Comparison of ENCODE assay signal across 14 cellular contexts in genomic region chr3:12833226-12834161, GRCh38. TPM values are rescaled to one million over a fixed set of nuclear protein-coding genes. Genes with fewer than 3 reads are reported as not detected.
DNase-seq lines count a peak whose midpoint lies in the region; ATAC-seq, FAIRE-seq and TF ChIP-seq lines count a peak whose summit lies in the region.
"Had no signal": no experiment of that assay in that cellular context is flagged by ENCODE, and none has a peak within 500 bp of the region (broad histone marks: within the 10 kb centered on the region; RNA-seq: fewer than 3 reads in every experiment).

No MANE protein-coding gene starts in this region.

- no peaks in the 10 kb centered on the region for H3K27me3 Mint-ChIP-seq in endodermal cell (ENCODE audit: insufficient read depth)
- no peaks in the 10 kb centered on the region for H3K27me3 Mint-ChIP-seq in type B pancreatic cell

- ATAC-seq in HepG2 (no peak), right lobe of liver (no peak), HG02588 (IDR thresholded peaks at IDR 0.05; ENCODE audit: unreplicated experiment) (no peak), HG03354 (IDR thresholded peaks at IDR 0.05; ENCODE audit: poor library complexity, severe bottlenecking, unreplicated experiment) (no peak)

- no peak overlapping the region for H2AK5ac ChIP-seq in neuronal stem cell (ENCODE audit: low read depth, low read length)

- TF ChIP-seq CTCF in HepG2 (CRISPR knock-in tag; IDR thresholded peaks at IDR 0.05), result no peak
- TF ChIP-seq CTCF in right lobe of liver (IDR thresholded peaks at IDR 0.05), result no peak
- TF ChIP-seq CTCF in endodermal cell (conservative IDR thresholded peaks at IDR 0.05), result no peak
- no peak for TF ChIP-seq CTCF in type B pancreatic cell (conservative IDR thresholded peaks at IDR 0.05)

- no peak for DNase-seq in HepG2 (ENCODE audit: low spot score)
- no peak for DNase-seq in right lobe of liver
- peak; percentile 28 to 62 for DNase-seq in NCI-H526 (lab: John Stamatoyannopoulos, UW)
- DNase-seq in endodermal cell, result peak; percentile 69
- DNase-seq in type B pancreatic cell (ENCODE audit: extremely low spot score, unreplicated experiment), result no peak
- no peak for DNase-seq in neuronal stem cell (ENCODE audit: low spot score)
- DNase-seq: islet precursor cell; stimulated activated CD8-positive, alpha-beta memory T cell treated with anti-CD3 and anti-CD28 coated beads, Interleukin-4, amount 100 ng/mL, for 48 hours had no signal

- FAIRE-seq in HepG2 (lab: Jason Lieb, UNC), result no peak

- intact Hi-C loops in HepG2 (cut with micrococcal nuclease; ENCODE audit: unreplicated experiment) (no loop called here), right lobe of liver (cut with DNase I) (no loop called here)

- H3K27ac ChIP-seq in HepG2 (ENCODE audit: extremely low read length, insufficient read depth, low read length) (no peak overlapping the region), right lobe of liver (no peak overlapping the region), endodermal cell (ENCODE audit: low read depth, low read length) (no peak overlapping the region), neuronal stem cell (replicated peaks; ENCODE audit: low read length) (no peak overlapping the region)
- H3K27ac ChIP-seq: esophagus muscularis mucosa, vagina had no signal

- H3K4me3 ChIP-seq in HepG2 (replicated peaks in 1 of 3; ENCODE audit: insufficient read depth in 1 of 3, low read depth in 2 of 3, low read length in 3 of 3) (no peak overlapping the region), right lobe of liver (no peak overlapping the region), endodermal cell (ENCODE audit: low read length) (no peak overlapping the region), neuronal stem cell (ENCODE audit: low read length in 2 of 2) (no peak overlapping the region)
- H3K4me3 ChIP-seq: esophagus muscularis mucosa, neural progenitor cell, vagina had no signal

- H2BK120ac ChIP-seq in neuronal stem cell (ENCODE audit: low read depth, low read length), result no peak overlapping the region

- peaks cover 22% of the 10 kb centered on the region for H3K4me1 ChIP-seq in HepG2 (ENCODE audit: insufficient read depth, low read length)
- H3K4me1 ChIP-seq in right lobe of liver, result peaks cover 0 to 7% (median 3%) of the 10 kb centered on the region in 4 donors
- no peaks in the 10 kb centered on the region for H3K4me1 ChIP-seq in endodermal cell (ENCODE audit: control insufficient read depth, insufficient read depth, low read length)
- peaks cover 2% of the 10 kb centered on the region in 2 donors for H3K4me1 ChIP-seq in neuronal stem cell (ENCODE audit: control insufficient read depth in 2 of 2, insufficient read depth in 1 of 2, low read depth in 1 of 2, low read length in 2 of 2)

- TF ChIP-seq RAD21 in HepG2 (CRISPR knock-in tag; IDR thresholded peaks at IDR 0.05), result no peak

- no peak overlapping the region for H3K23ac ChIP-seq in neuronal stem cell (ENCODE audit: low read depth, low read length, poor library complexity)

- no peak overlapping the region for H3K4ac ChIP-seq in neuronal stem cell (ENCODE audit: low read length)

- TF ChIP-seq EP300 in HepG2 (IDR thresholded peaks at IDR 0.05; ENCODE audit: low read depth in 2 of 2, low read length in 2 of 2) (no peak), HepG2 (CRISPR knock-in tag; IDR thresholded peaks at IDR 0.05; ENCODE audit: borderline replicate concordance) (no peak)

- POLR2A ChIA-PET in HepG2 (lab: Yijun Ruan, JAX), result interaction anchor here (1.1 to 3.2 kb wide), 5 partner anchors 8 to 23 kb away, joined by 3 to 17 read pairs (median 6); partner anchors contain the start of gene RPL32

- TF ChIP-seq POLR2A in HepG2 (IDR thresholded peaks at IDR 0.05; ENCODE audit: insufficient read depth in 1 of 2, low read depth in 2 of 2, low read length in 2 of 2), result peak in 1 of 2 experiments; percentile 25; a peak in 3 of 4 replicates
- no peak for TF ChIP-seq POLR2A in right lobe of liver (IDR thresholded peaks at IDR 0.05)

- peaks cover 12% of the 10 kb centered on the region for H3K79me2 ChIP-seq in HepG2 (ENCODE audit: insufficient read depth, low read length)

- H2BK12ac ChIP-seq in neuronal stem cell (ENCODE audit: low read length), result no peak overlapping the region

- H3K79me1 ChIP-seq in neuronal stem cell (ENCODE audit: low read depth, low read length), result no peaks in the 10 kb centered on the region

- BruUV-seq in HepG2 (replicated peaks; lab: Mats Ljungman, UMichigan), result no TSS peak

- H2AFZ ChIP-seq in HepG2 (ENCODE audit: low read length), result no peak overlapping the region
- H2AFZ ChIP-seq in neuronal stem cell (ENCODE audit: low read length), result no peak overlapping the region
- H2AFZ ChIP-seq: neural progenitor cell had no signal

- H3K27me3 ChIP-seq in HepG2 (ENCODE audit: control insufficient read depth in 1 of 2, insufficient read depth in 2 of 2, low read length in 2 of 2) (no peaks in the 10 kb centered on the region), right lobe of liver (no peaks in the 10 kb centered on the region), endodermal cell (ENCODE audit: control insufficient read depth, insufficient read depth, low read length, poor library complexity, severe bottlenecking) (no peaks in the 10 kb centered on the region), neuronal stem cell (ENCODE audit: control insufficient read depth in 3 of 3, insufficient read depth in 3 of 3, low read depth in 1 of 3, low read length in 3 of 3) (no peaks in the 10 kb centered on the region)
- H3K27me3 ChIP-seq: esophagus muscularis mucosa, neural progenitor cell, vagina had no signal

- peaks cover 26 to 69% of the 10 kb centered on the region in 2 experiments for H3K36me3 ChIP-seq in HepG2 (replicated peaks in 1 of 2; ENCODE audit: control insufficient read depth in 1 of 2, insufficient read depth in 2 of 2, low read length in 2 of 2)
- H3K36me3 ChIP-seq in right lobe of liver, result peaks cover 7 to 68% (median 30%) of the 10 kb centered on the region in 4 donors
- H3K36me3 ChIP-seq in endodermal cell (ENCODE audit: control insufficient read depth, insufficient read depth, low read length), result peaks cover 72% of the 10 kb centered on the region
- H3K36me3 ChIP-seq in neuronal stem cell (replicated peaks in 1 of 2; ENCODE audit: control insufficient read depth in 2 of 2, insufficient read depth in 2 of 2, low read length in 2 of 2), result peaks cover 68 to 90% of the 10 kb centered on the region in 2 donors

- CTCF ChIA-PET in HepG2 (lab: Yijun Ruan, JAX; ENCODE audit: low intra/inter-chr PET ratio, low total read pairs), result no interaction called here

- no peak overlapping the region for H3K18ac ChIP-seq in neuronal stem cell (ENCODE audit: low read length)

- H2BK5ac ChIP-seq in neuronal stem cell (ENCODE audit: low read length), result no peak overlapping the region

- H3K4me1 Mint-ChIP-seq in endodermal cell (peaks cover 15% of the 10 kb centered on the region), type B pancreatic cell (ENCODE audit: unreplicated experiment) (peaks cover 16% of the 10 kb centered on the region)

- H3K9me3 Mint-ChIP-seq in endodermal cell, result no peaks in the 10 kb centered on the region
- no peaks in the 10 kb centered on the region for H3K9me3 Mint-ChIP-seq in type B pancreatic cell
- H3K9me3 Mint-ChIP-seq: neural progenitor cell had no signal

- WGBS in HepG2 (ENCODE audit: low lambda C conversion rate), result 88% methylated on average over 12 of the region's 13 CpGs
- 92% methylated on average over 8 of the region's 13 CpGs for WGBS in right lobe of liver (ENCODE audit: insufficient coverage, low coverage, low lambda C conversion rate, missing lambda C conversion rate)
- WGBS in endodermal cell (ENCODE audit: insufficient coverage in 1 of 2, insufficient read length in 1 of 2), 2 experiments, result 87 to 89% methylated on average over 11 to 13 of the region's 13 CpGs
- WGBS in neuronal stem cell (ENCODE audit: extremely low coverage in 2 of 2, insufficient read length in 2 of 2, insufficient replicate concordance in 1 of 2), 2 donors, result no CpG with 5 or more reads among the region's 13 CpGs

- no peak overlapping the region for H4K8ac ChIP-seq in neuronal stem cell (ENCODE audit: low read depth, low read length)

- no peak overlapping the region for H3K14ac ChIP-seq in neuronal stem cell (ENCODE audit: low read length)

- in situ Hi-C loops in HepG2 (cut with HindIII; ENCODE audit: extremely low pct_ligation_motif_present, low pct_unique_long_range_greater_than_20kb), result no loop called here

- peaks cover 22% of the 10 kb centered on the region for H4K20me1 ChIP-seq in HepG2 (ENCODE audit: insufficient read depth, low read length)

- H3K27ac Mint-ChIP-seq in endodermal cell (peak overlapping the region; percentile 31), type B pancreatic cell (peak overlapping the region; percentile 63)
- H3K27ac Mint-ChIP-seq: neural progenitor cell had no signal

- no peak overlapping the region for H4K91ac ChIP-seq in neuronal stem cell (ENCODE audit: low read depth, low read length, poor library complexity)

- no peak overlapping the region for H2BK15ac ChIP-seq in neuronal stem cell (ENCODE audit: low read length)

- peaks cover 65% of the 10 kb centered on the region for H3K36me3 Mint-ChIP-seq in endodermal cell (ENCODE audit: low read depth)
- peaks cover 29% of the 10 kb centered on the region for H3K36me3 Mint-ChIP-seq in type B pancreatic cell

- H3K4me3 Mint-ChIP-seq in endodermal cell (no peak overlapping the region), type B pancreatic cell (no peak overlapping the region)
- H3K4me3 Mint-ChIP-seq: CD14-positive monocyte, neural progenitor cell had no signal

- no peak overlapping the region for H3K4me2 ChIP-seq in HepG2 (ENCODE audit: low read depth, low read length)
- no peak overlapping the region for H3K4me2 ChIP-seq in neuronal stem cell (ENCODE audit: insufficient read depth, low read length, poor library complexity, severe bottlenecking)
- H3K4me2 ChIP-seq: neural progenitor cell had no signal

- H3K9ac ChIP-seq in HepG2 (ENCODE audit: insufficient read depth, low read depth, low read length) (no peak overlapping the region), endodermal cell (ENCODE audit: extremely low read depth, low read length, poor library complexity, severe bottlenecking) (no peak overlapping the region), neuronal stem cell (ENCODE audit: low read depth, low read length, poor library complexity) (no peak overlapping the region)
- H3K9ac ChIP-seq: neural progenitor cell had no signal

- H3K9me3 ChIP-seq in HepG2 (ENCODE audit: low read length) (no peaks in the 10 kb centered on the region), right lobe of liver (no peaks in the 10 kb centered on the region), endodermal cell (ENCODE audit: control insufficient read depth, low read length) (no peaks in the 10 kb centered on the region), neuronal stem cell (replicated peaks in 1 of 2; ENCODE audit: control insufficient read depth in 2 of 2, insufficient read depth in 1 of 2, low read depth in 1 of 2, low read length in 2 of 2) (peaks cover 0 to 1% of the 10 kb centered on the region in 2 donors)
- H3K9me3 ChIP-seq: esophagus muscularis mucosa, vagina had no signal

RNA-seq across cellular contexts. Expression of gene RPL32, which starts 7.9 kb away (rescaled TPM):
- 1,781 and 2,179 TPM in 2 replicates for total RNA-seq in HepG2 (2016; rRNA removed; fragmentation: Illumina TruSeq; extraction: Trizol)
- 3,269 and 3,354 TPM in 2 replicates for total RNA-seq in HepG2 (2016; cell fraction: cytosol; rRNA removed; fragmentation: Illumina TruSeq; extraction: Trizol; ENCODE audit: low read depth)
- total RNA-seq in HepG2 (2016; cell fraction: insoluble cytoplasmic fraction; rRNA removed; fragmentation: Illumina TruSeq; extraction: Trizol), result 1,702 and 2,262 TPM in 2 replicates
- total RNA-seq in HepG2 (2016; cell fraction: membrane; rRNA removed; fragmentation: Illumina TruSeq; extraction: Trizol), result 4,253 and 4,526 TPM in 2 replicates
- 560 and 609 TPM in 2 replicates for total RNA-seq in HepG2 (2016; cell fraction: nucleus; rRNA removed; fragmentation: Illumina TruSeq; extraction: Trizol)
- polyA plus RNA-seq in HepG2 (2011; rRNA removed), result 2,268 and 2,401 TPM in 2 replicates
- polyA plus RNA-seq in HepG2 (2011; cell fraction: cytosol; rRNA removed), result 1,778 and 1,795 TPM in 2 replicates
- 459 and 538 TPM in 2 replicates for polyA plus RNA-seq in HepG2 (2011; cell fraction: nucleus; rRNA removed)
- 2,727 and 3,505 TPM in 2 replicates for polyA plus RNA-seq in HepG2 (2012)
- 4,453 and 4,819 TPM in 2 replicates for polyA plus RNA-seq in HepG2 (2016; cell fraction: cytosol; fragmentation: Illumina TruSeq; extraction: Trizol; ENCODE audit: low read depth)
- polyA plus RNA-seq in HepG2 (2016; cell fraction: insoluble cytoplasmic fraction; fragmentation: Illumina TruSeq; extraction: Trizol; ENCODE audit: low read depth), result 2,446 and 2,535 TPM in 2 replicates
- polyA plus RNA-seq in HepG2 (2016; cell fraction: membrane; fragmentation: Illumina TruSeq; extraction: Trizol; ENCODE audit: low read depth), result 4,866 and 4,953 TPM in 2 replicates
- polyA plus RNA-seq in HepG2 (2016; cell fraction: nucleus; fragmentation: Illumina TruSeq; extraction: Trizol; ENCODE audit: insufficient read depth, low read depth), result 1,119 and 1,145 TPM in 2 replicates
- 371 and 1,174 TPM in 2 replicates for polyA minus RNA-seq in HepG2 (2011; rRNA and poly(A)+ RNA removed; ENCODE audit: low replicate concordance)
- polyA minus RNA-seq in HepG2 (2011; cell fraction: cytosol; rRNA and poly(A)+ RNA removed), result 694 and 812 TPM in 2 replicates
- polyA minus RNA-seq in HepG2 (2011; cell fraction: nucleus; rRNA and poly(A)+ RNA removed), result 216 and 257 TPM in 2 replicates
- 100 to 1,000 TPM; 322 to 555 (median 472) TPM for total RNA-seq in right lobe of liver
- total RNA-seq in endodermal cell, result 1,000 to 10,000 TPM; 1,362 to 1,580 TPM
- 2,723 TPM for polyA plus RNA-seq in endodermal cell (2013, experiment 1 of 2)
- 2,594 TPM for polyA plus RNA-seq in endodermal cell (2013, experiment 2 of 2)
- total RNA-seq in type B pancreatic cell (ENCODE audit: low replicate concordance), result 1,894 and 1,964 TPM in 2 replicates
- polyA plus RNA-seq in neuronal stem cell (2013, experiment 1 of 2), result 2,661 TPM
- polyA plus RNA-seq in neuronal stem cell (2013, experiment 2 of 2), result 2,611 TPM

RNA-seq across cellular contexts. Expression of gene CAND2, which starts 37.0 kb away (rescaled TPM):
- total RNA-seq in HepG2 (2016; rRNA removed; fragmentation: Illumina TruSeq; extraction: Trizol), result not detected in 2 replicates
- not detected in 2 replicates for total RNA-seq in HepG2 (2016; cell fraction: cytosol; rRNA removed; fragmentation: Illumina TruSeq; extraction: Trizol; ENCODE audit: low read depth)
- total RNA-seq in HepG2 (2016; cell fraction: insoluble cytoplasmic fraction; rRNA removed; fragmentation: Illumina TruSeq; extraction: Trizol), result not detected in 2 replicates
- not detected in 2 replicates for total RNA-seq in HepG2 (2016; cell fraction: membrane; rRNA removed; fragmentation: Illumina TruSeq; extraction: Trizol)
- total RNA-seq in HepG2 (2016; cell fraction: nucleus; rRNA removed; fragmentation: Illumina TruSeq; extraction: Trizol), result not detected in 2 replicates
- polyA plus RNA-seq in HepG2 (2011; rRNA removed), result 0.01 and 0.09 TPM in 2 replicates
- polyA plus RNA-seq in HepG2 (2011; cell fraction: cytosol; rRNA removed), result 0.03 TPM in 1 of 2 replicates, not detected in the other
- polyA plus RNA-seq in HepG2 (2011; cell fraction: nucleus; rRNA removed), result 0.05 and 0.12 TPM in 2 replicates
- 0.07 and 0.13 TPM in 2 replicates for polyA plus RNA-seq in HepG2 (2012)
- not detected in 2 replicates for polyA plus RNA-seq in HepG2 (2016; cell fraction: cytosol; fragmentation: Illumina TruSeq; extraction: Trizol; ENCODE audit: low read depth)
- polyA plus RNA-seq in HepG2 (2016; cell fraction: insoluble cytoplasmic fraction; fragmentation: Illumina TruSeq; extraction: Trizol; ENCODE audit: low read depth), result not detected in 2 replicates
- polyA plus RNA-seq in HepG2 (2016; cell fraction: membrane; fragmentation: Illumina TruSeq; extraction: Trizol; ENCODE audit: low read depth), result not detected in 2 replicates
- not detected in 2 replicates for polyA plus RNA-seq in HepG2 (2016; cell fraction: nucleus; fragmentation: Illumina TruSeq; extraction: Trizol; ENCODE audit: insufficient read depth, low read depth)
- polyA minus RNA-seq in HepG2 (2011; rRNA and poly(A)+ RNA removed; ENCODE audit: low replicate concordance), result 0.04 and 0.26 TPM in 2 replicates
- polyA minus RNA-seq in HepG2 (2011; cell fraction: cytosol; rRNA and poly(A)+ RNA removed), result not detected in 2 replicates
- 0.12 TPM in 1 of 2 replicates, not detected in the other for polyA minus RNA-seq in HepG2 (2011; cell fraction: nucleus; rRNA and poly(A)+ RNA removed)
- total RNA-seq in right lobe of liver, result 1 to 10 TPM in 2 of 6 experiments, under 1 TPM in 4; 0.61 to 4.4 (median 0.77) TPM
- 10 to 100 TPM in 1 of 2 donors, 1 to 10 TPM in 1; 7.8 to 15.0 TPM for total RNA-seq in endodermal cell
- 12.4 TPM for polyA plus RNA-seq in endodermal cell (2013, experiment 1 of 2)
- polyA plus RNA-seq in endodermal cell (2013, experiment 2 of 2), result 10.1 TPM
- 5.5 and 11.1 TPM in 2 replicates for total RNA-seq in type B pancreatic cell (ENCODE audit: low replicate concordance)
- 3.1 TPM for polyA plus RNA-seq in neuronal stem cell (2013, experiment 1 of 2)
- 3.1 TPM for polyA plus RNA-seq in neuronal stem cell (2013, experiment 2 of 2)
- polyA plus RNA-seq: CD14-positive monocyte had no signal

Comparison
In these comparisons a context has a peak if more than half of its experiments do, and no peak if none do; other contexts are left out.
1. DNase-seq: peak in NCI-H526 (2 of 2) and endodermal cell (single experiment); none in HepG2 (single experiment), right lobe of liver (0 of 3), type B pancreatic cell (single experiment) and neuronal stem cell (single experiment).